Comparison of ENCODE assay signal across 8 cellular contexts in the genomic region with DNA sequence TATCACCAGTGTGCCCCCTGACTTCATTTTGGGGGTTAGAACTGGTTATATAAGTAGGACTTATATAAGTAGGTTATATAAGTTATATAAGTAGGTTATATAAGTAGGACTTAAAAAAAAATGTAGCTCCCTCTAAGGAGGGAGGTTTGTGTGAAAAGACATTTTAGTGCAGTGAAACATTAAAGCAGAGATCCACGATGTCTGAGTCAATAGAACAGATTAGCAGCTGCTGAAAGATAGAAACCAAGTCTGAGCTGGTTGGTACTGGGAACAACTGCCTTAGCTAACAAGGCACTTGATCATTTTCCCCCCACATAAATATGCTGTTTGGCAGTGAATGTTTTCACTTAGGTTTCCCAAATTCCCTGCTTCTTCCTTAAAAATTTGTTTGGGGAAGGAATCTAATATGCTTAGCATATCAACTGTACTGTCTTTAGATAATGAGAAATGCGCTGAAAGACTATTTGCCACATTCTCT. TPM values are rescaled to one million over a fixed set of nuclear protein-coding genes. Genes with fewer than 3 reads are reported as not detected.
A peak's percentile ranks its signal among the peaks of the same experiment; 100 is the strongest.
DNase-seq lines count a peak whose midpoint lies in the region; ATAC-seq and TF ChIP-seq lines count a peak whose summit lies in the region.

No MANE protein-coding gene starts in this region.

- peaks cover 25% of the 10 kb centered on the region for H4K20me1 ChIP-seq in SK-N-SH (ENCODE audit: insufficient read depth)

- peak overlapping the region; percentile 96 for H2AFZ ChIP-seq in SK-N-SH (ENCODE audit: low read depth)

- CTCF ChIA-PET in SK-N-SH (lab: Yijun Ruan, JAX), result interaction anchor here (0.8 to 1.2 kb wide), 2 partner anchors 17 to 18 kb away, joined by 3 read pairs; no protein-coding TSS in a partner anchor

- peaks cover 12 to 21% of the 10 kb centered on the region in 2 experiments; a peak in 3 of 4 replicates for H3K4me1 ChIP-seq in SK-N-SH (ENCODE audit: control insufficient read depth in 1 of 2, insufficient read depth in 2 of 2, low read depth in 1 of 2, low read length in 1 of 2)
- H3K4me1 ChIP-seq in SJCRH30, result peaks cover 10% of the 10 kb centered on the region; the same call in 1 of the 2 replicates
- peaks cover 15% of the 10 kb centered on the region for H3K4me1 ChIP-seq in psoas muscle

- H3K36me3 ChIP-seq in SK-N-SH (replicated peaks in 1 of 2; ENCODE audit: control insufficient read depth in 1 of 2, insufficient read depth in 2 of 2, low read length in 1 of 2) (peaks cover 15 to 25% of the 10 kb centered on the region in 2 experiments), SJCRH30 (peaks cover 25% of the 10 kb centered on the region), psoas muscle (ENCODE audit: insufficient read depth in 1 of 2, low read depth in 1 of 2) (peaks cover 3 to 25% of the 10 kb centered on the region in 2 donors)

- intact Hi-C loops in psoas muscle (cut with DNase I), result no loop called here
- intact Hi-C loops in posterior vena cava (cut with DNase I), result loop anchor here in 1 of 2 donors (10.0 kb wide), 1 partner anchor 297 kb away; the partner anchor contains the start of gene STX7

- ATAC-seq in SK-N-SH treated with all-trans-retinoic acid at 6 μM for 48 hours, result no peak
- no peak for ATAC-seq in psoas muscle

- H3K27me3 ChIP-seq in SK-N-SH (ENCODE audit: insufficient read depth) (peaks cover 38% of the 10 kb centered on the region; the same call in 1 of the 2 replicates), SJCRH30 (no peaks in the 10 kb centered on the region), psoas muscle (ENCODE audit: insufficient read depth in 3 of 3, low read length in 2 of 3) (no peaks in the 10 kb centered on the region)

- H3K79me2 ChIP-seq in SK-N-SH (ENCODE audit: insufficient read depth), result peaks cover 30% of the 10 kb centered on the region

- WGBS in SK-N-SH (ENCODE audit: low lambda C conversion rate), result 55% methylated on average over 2 of the region's 2 CpGs
- WGBS in psoas muscle, 3 donors, result 24 to 44% (median 26%) methylated on average over 2 of the region's 2 CpGs

- TF ChIP-seq CTCF in SK-N-SH (IDR thresholded peaks at IDR 0.05) (no peak), epithelial cell of proximal tubule (conservative IDR thresholded peaks at IDR 0.05; ENCODE audit: low read depth, low read length) (no peak), psoas muscle (IDR thresholded peaks at IDR 0.05) (no peak), GM20000 (IDR thresholded peaks at IDR 0.05; ENCODE audit: extremely low read depth, missing control alignments) (no peak)

- H3K9me3 ChIP-seq in SK-N-SH, result no peaks in the 10 kb centered on the region
- H3K9me3 ChIP-seq in SJCRH30 (replicated peaks), result no peaks in the 10 kb centered on the region
- H3K9me3 ChIP-seq in psoas muscle, result no peaks in the 10 kb centered on the region

- H3K4me2 ChIP-seq in SK-N-SH, result peak overlapping the region; percentile 91

- peaks cover 28% of the 10 kb centered on the region for H3F3A ChIP-seq in SK-N-SH (replicated peaks; ENCODE audit: insufficient read depth)

- no peak for DNase-seq in SK-N-SH
- peak in 1 of 2 experiments; percentile 36 for DNase-seq in SJCRH30
- DNase-seq in epithelial cell of proximal tubule (ENCODE audit: low read depth), result no peak
- no peak for DNase-seq in psoas muscle
- no peak for DNase-seq in NOMO-1 (lab: John Stamatoyannopoulos, UW; ENCODE audit: unreplicated experiment in 2 of 2)
- no peak for DNase-seq in posterior vena cava (ENCODE audit: low spot score)
- no peak for DNase-seq in GM20000 (ENCODE audit: low spot score)

- TF ChIP-seq EP300 in SK-N-SH (IDR thresholded peaks at IDR 0.05; ENCODE audit: borderline replicate concordance in 1 of 2, low read depth in 1 of 2, low read length in 1 of 2), result no peak

- H3K4me3 ChIP-seq in SK-N-SH (ENCODE audit: low read depth in 2 of 2, low read length in 1 of 2) (peak overlapping the region in 1 of 2 experiments; percentile 74; a peak in 3 of 4 replicates), SJCRH30 (peak overlapping the region; percentile 85), epithelial cell of proximal tubule (ENCODE audit: low read depth, low read length) (peak overlapping the region; percentile 85), psoas muscle (peak overlapping the region; percentile 95)

- POLR2A ChIA-PET in SK-N-SH (lab: Yijun Ruan, JAX), result no interaction called here

- no peak overlapping the region for H3K9ac ChIP-seq in SK-N-SH

- no peak for TF ChIP-seq RAD21 in SK-N-SH (IDR thresholded peaks at IDR 0.05; ENCODE audit: low read length)

- H3K9me2 ChIP-seq in SK-N-SH, result no peaks in the 10 kb centered on the region

- 0 out of 4 replicates have a peak overlapping the region, but pooled peaks of 1 of the 2 experiments have one; percentile 43 for H3K27ac ChIP-seq in SK-N-SH (ENCODE audit: low read depth in 2 of 2, low read length in 1 of 2)
- no peak overlapping the region for H3K27ac ChIP-seq in SJCRH30
- H3K27ac ChIP-seq in psoas muscle, result peak overlapping the region; percentile 88

TF ChIP-seq in SK-N-SH, 30 proteins besides CTCF, POLR2A, EP300 and RAD21 (continues in another document):
- TF ChIP-seq EZH2phosphoT487 (IDR thresholded peaks at IDR 0.05; ENCODE audit: borderline replicate concordance, low read depth) (no peak), GABPA (IDR thresholded peaks at IDR 0.05; ENCODE audit: low read depth) (no peak), TEAD4 (IDR thresholded peaks at IDR 0.05; ENCODE audit: borderline replicate concordance, insufficient read depth) (no peak)

TF ChIP-seq in SK-N-SH treated with all-trans-retinoic acid at 6 μM for 48 hours, 23 proteins besides CTCF, POLR2A, EP300 and RAD21 (continues in another document):
- TF ChIP-seq, protein P1, sequence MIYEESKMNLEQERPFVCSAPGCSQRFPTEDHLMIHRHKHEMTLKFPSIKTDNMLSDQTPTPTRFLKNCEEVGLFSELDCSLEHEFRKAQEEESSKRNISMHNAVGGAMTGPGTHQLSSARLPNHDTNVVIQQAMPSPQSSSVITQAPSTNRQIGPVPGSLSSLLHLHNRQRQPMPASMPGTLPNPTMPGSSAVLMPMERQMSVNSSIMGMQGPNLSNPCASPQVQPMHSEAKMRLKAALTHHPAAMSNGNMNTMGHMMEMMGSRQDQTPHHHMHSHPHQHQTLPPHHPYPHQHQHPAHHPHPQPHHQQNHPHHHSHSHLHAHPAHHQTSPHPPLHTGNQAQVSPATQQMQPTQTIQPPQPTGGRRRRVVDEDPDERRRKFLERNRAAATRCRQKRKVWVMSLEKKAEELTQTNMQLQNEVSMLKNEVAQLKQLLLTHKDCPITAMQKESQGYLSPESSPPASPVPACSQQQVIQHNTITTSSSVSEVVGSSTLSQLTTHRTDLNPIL (CRISPR knock-in tag; IDR thresholded peaks at IDR 0.05; ENCODE audit: low read depth), result no peak
- no peak for TF ChIP-seq ZNF8 (CRISPR knock-in tag; IDR thresholded peaks at IDR 0.05)
- no peak for TF ChIP-seq SNAI2 (CRISPR knock-in tag; IDR thresholded peaks at IDR 0.05)
- no peak for TF ChIP-seq GLIS3 (CRISPR knock-in tag; IDR thresholded peaks at IDR 0.05)
- no peak for TF ChIP-seq ZNF70 (CRISPR knock-in tag; IDR thresholded peaks at IDR 0.05)
- TF ChIP-seq ESRRG (CRISPR knock-in tag; IDR thresholded peaks at IDR 0.05), result no peak
- TF ChIP-seq PATZ1 (CRISPR knock-in tag; IDR thresholded peaks at IDR 0.05; ENCODE audit: borderline replicate concordance), result no peak

RNA-seq across cellular contexts. Expression of gene RPS12, which starts 2.1 kb away (rescaled TPM):
- 5,258 and 5,462 TPM in 2 replicates for polyA plus RNA-seq in SK-N-SH (2012; rRNA removed)
- polyA plus RNA-seq in SK-N-SH (2012; cell fraction: cytosol; rRNA removed), result 5,646 and 5,854 TPM in 2 replicates
- polyA plus RNA-seq in SK-N-SH (2012; cell fraction: nucleus; rRNA removed), result 941 and 1,201 TPM in 2 replicates
- total RNA-seq in SJCRH30 (2014; rRNA removed; shearing (Covaris generic)), result 2,257 and 2,274 TPM in 2 replicates
- total RNA-seq in epithelial cell of proximal tubule, result 2,462 and 2,776 TPM in 2 replicates
- total RNA-seq in psoas muscle, result 100 to 1,000 TPM; 426 to 649 (median 594) TPM
- 1,000 to 10,000 TPM; 1,487 to 2,233 (median 1,787) TPM for polyA plus RNA-seq in psoas muscle
- 100 to 1,000 TPM; 813 to 932 TPM for total RNA-seq in posterior vena cava

RNA-seq across cellular contexts. Expression of gene SLC18B1, which starts 13.9 kb away (rescaled TPM):
- polyA plus RNA-seq in SK-N-SH (2012; rRNA removed), result 1.2 and 1.5 TPM in 2 replicates
- 1.3 and 2.0 TPM in 2 replicates for polyA plus RNA-seq in SK-N-SH (2012; cell fraction: cytosol; rRNA removed)
- polyA plus RNA-seq in SK-N-SH (2012; cell fraction: nucleus; rRNA removed), result 0.65 and 2.1 TPM in 2 replicates
- total RNA-seq in SJCRH30 (2014; rRNA removed; shearing (Covaris generic)), result 12.9 and 15.2 TPM in 2 replicates
- 3.4 and 5.4 TPM in 2 replicates for total RNA-seq in epithelial cell of proximal tubule
- 1 to 10 TPM in 2 of 4 donors, under 1 TPM in 2; 0.69 to 2.2 (median 1.3) TPM for total RNA-seq in psoas muscle
- 1 to 10 TPM; 1.1 to 2.0 (median 1.3) TPM for polyA plus RNA-seq in psoas muscle
- total RNA-seq in posterior vena cava, result 10 to 100 TPM in 1 of 2 donors, 1 to 10 TPM in 1; 6.7 to 10.3 TPM

RNA-seq across cellular contexts. Expression of gene VNN2, which starts 54.6 kb away (rescaled TPM):
- polyA plus RNA-seq in SK-N-SH (2012; rRNA removed) (not detected in 2 replicates), psoas muscle (under 1 TPM in 2 of 3 donors, not detected in 1; 0.22 to 0.38 TPM)
- not detected in 2 replicates for polyA plus RNA-seq in SK-N-SH (2012; cell fraction: cytosol; rRNA removed)
- not detected in 2 replicates for polyA plus RNA-seq in SK-N-SH (2012; cell fraction: nucleus; rRNA removed)
- 0.30 and 0.36 TPM in 2 replicates for total RNA-seq in SJCRH30 (2014; rRNA removed; shearing (Covaris generic))
- total RNA-seq in epithelial cell of proximal tubule (0.29 and 1.7 TPM in 2 replicates), psoas muscle (1 to 10 TPM in 2 of 4 donors, under 1 TPM in 2; 0.88 to 1.8 (median 1.0) TPM), posterior vena cava (10 to 100 TPM in 1 of 2 donors, 1 to 10 TPM in 1; 6.6 to 13.1 TPM)
